26 cellular contexts compared by ENCODE assay signal in genomic region chrX:110062919-110063318, GRCh38.
"Had no signal": no experiment of that assay in that cellular context is flagged by ENCODE, and none has a peak within 500 bp of the region (broad histone marks: within the 10 kb centered on the region; RNA-seq: fewer than 3 reads in every experiment).

No MANE protein-coding gene starts in this region.

- H3K27me3 Mint-ChIP-seq: memory B cell; stimulated activated naive CD8-positive, alpha-beta T cell treated with anti-CD3 and anti-CD28 coated beads, Interleukin-15, amount 100 ng/mL, for 72 hours had no signal

- ATAC-seq: left colon; natural killer cell; right lobe of liver; stimulated activated naive CD8-positive, alpha-beta T cell treated with anti-CD3 and anti-CD28 coated beads, Interleukin-15, amount 100 ng/mL, for 72 hours; upper lobe of right lung had no signal

- H3K4me3 Mint-ChIP-seq: memory B cell; natural killer cell; neural progenitor cell; stimulated activated naive CD8-positive, alpha-beta T cell treated with anti-CD3 and anti-CD28 coated beads, Interleukin-15, amount 100 ng/mL, for 72 hours had no signal

- H3K4me1 Mint-ChIP-seq: stimulated activated naive CD8-positive, alpha-beta T cell treated with anti-CD3 and anti-CD28 coated beads, Interleukin-15, amount 100 ng/mL, for 72 hours had no signal

- H3K4me1 ChIP-seq: neural progenitor cell, right lobe of liver, suprapubic skin, transverse colon, upper lobe of right lung, uterus had no signal

- H3K36me3 Mint-ChIP-seq: natural killer cell had no signal

- H3K27ac Mint-ChIP-seq: memory B cell had no signal

- H3K4me3 ChIP-seq: coronary artery, esophagus muscularis mucosa, hepatocyte, lung, neural progenitor cell, right lobe of liver, smooth muscle cell, suprapubic skin, transverse colon, upper lobe of right lung, uterus had no signal

- H3K27me3 ChIP-seq: esophagus muscularis mucosa, hepatocyte, neural progenitor cell, right lobe of liver, suprapubic skin, transverse colon, upper lobe of right lung, uterus had no signal

- H3K27ac ChIP-seq: coronary artery, esophagus muscularis mucosa, hepatocyte, neural progenitor cell, right lobe of liver, suprapubic skin, transverse colon, upper lobe of right lung, uterus had no signal

- H3K9me3 Mint-ChIP-seq: memory B cell; natural killer cell; stimulated activated naive CD8-positive, alpha-beta T cell treated with anti-CD3 and anti-CD28 coated beads, Interleukin-15, amount 100 ng/mL, for 72 hours had no signal

- H3K36me3 ChIP-seq: esophagus muscularis mucosa, right lobe of liver, suprapubic skin, transverse colon, upper lobe of right lung, uterus had no signal

- H3K9me3 ChIP-seq: esophagus muscularis mucosa, right lobe of liver, suprapubic skin, transverse colon, upper lobe of right lung, uterus had no signal

- DNase-seq: dermis blood vessel endothelial cell; effector memory CD4-positive, alpha-beta T cell; foreskin melanocyte; head of caudate nucleus; left colon; natural killer cell; nucleus accumbens; retina; right lobe of liver; stimulated activated CD4-positive, alpha-beta T cell treated with anti-CD3 and anti-CD28 coated beads, Interleukin-12 subunit alpha, Interleukin-12 subunit beta, amount 100 ng/mL, for 4 hours; stimulated activated CD4-positive, alpha-beta T cell treated with anti-CD3 and anti-CD28 coated beads, Interleukin-1b, Interleukin-23, amount 100 ng/mL, for 48 hours; stimulated activated CD4-positive, alpha-beta T cell treated with anti-CD3 and anti-CD28 coated beads, Interleukin-4, amount 100 ng/mL, for 1 hour; stimulated activated CD8-positive, alpha-beta memory T cell treated with anti-CD3 and anti-CD28 coated beads, Interleukin-4, amount 100 ng/mL, for 48 hours; stimulated activated naive CD4-positive, alpha-beta T cell; stimulated activated naive CD8-positive, alpha-beta T cell treated with anti-CD3 and anti-CD28 coated beads, Interleukin-15, amount 100 ng/mL, for 72 hours; transverse colon; upper lobe of right lung; uterus had no signal
